9 cellular contexts compared by ENCODE assay signal in genomic region chr20:44326391-44327159, GRCh38. TPM values are rescaled to one million over a fixed set of nuclear protein-coding genes. Genes with fewer than 3 reads are reported as not detected.
DNase-seq lines count a peak whose midpoint lies in the region; ATAC-seq and TF ChIP-seq lines count a peak whose summit lies in the region.
"Had no signal": no experiment of that assay in that cellular context is flagged by ENCODE, and none has a peak within 500 bp of the region (broad histone marks: within the 10 kb centered on the region; RNA-seq: fewer than 3 reads in every experiment).

No MANE protein-coding gene starts in this region.

- no peak overlapping the region for H3K27ac ChIP-seq in ascending aorta
- no peak overlapping the region for H3K27ac ChIP-seq in testis

- H3K4me3 ChIP-seq in ascending aorta (peak overlapping the region; percentile 26 to 44), testis (peak overlapping the region; percentile 31 to 60)

- no peak for TF ChIP-seq POLR2A in testis (IDR thresholded peaks at IDR 0.05)

- peak; percentile 35 for DNase-seq in activated CD4-positive, CD25-positive, alpha-beta regulatory T cell treated with anti-CD3 and anti-CD28 coated beads, Interleukin-2, amount 50 U/mL, for 72 hours
- no peak for DNase-seq in activated CD4-positive, CD25-positive, alpha-beta regulatory T cell (lab: John Stamatoyannopoulos, UW)
- DNase-seq in ascending aorta (ENCODE audit: low spot score in 2 of 2): no peak
- DNase-seq in left kidney (ENCODE audit: low read depth, low spot score): peak; percentile 67
- no peak for DNase-seq in testis
- no peak for DNase-seq in NCI-H524 (lab: John Stamatoyannopoulos, UW)
- no peak for DNase-seq in OCI-M2 (lab: John Stamatoyannopoulos, UW; ENCODE audit: unreplicated experiment)
- DNase-seq: NCI-H1417 had no signal

- H3K36me3 ChIP-seq in ascending aorta (no peaks in the 10 kb centered on the region), testis (ENCODE audit: low read depth, missing control alignments) (no peaks in the 10 kb centered on the region)

- ATAC-seq in GM18868 (IDR thresholded peaks at IDR 0.05; ENCODE audit: unreplicated experiment): no peak

- intact Hi-C loops in ascending aorta (cut with DNase I) (no loop called here), testis (cut with DNase I; ENCODE audit: low total_unique reads) (no loop called here)

- H3K27me3 ChIP-seq in ascending aorta (no peaks in the 10 kb centered on the region), testis (no peaks in the 10 kb centered on the region)

- H3K4me1 ChIP-seq in ascending aorta (no peaks in the 10 kb centered on the region), testis (peaks cover 4% of the 10 kb centered on the region)

- TF ChIP-seq CTCF in ascending aorta (IDR thresholded peaks at IDR 0.05) (no peak), testis (IDR thresholded peaks at IDR 0.05) (no peak)

- WGBS in testis, 2 donors: 22 to 27% methylated on average over 15 to 20 of the region's 50 CpGs

- H3K9me3 ChIP-seq in ascending aorta (no peaks in the 10 kb centered on the region), testis (no peaks in the 10 kb centered on the region)

RNA-seq across cellular contexts. Expression of gene R3HDML, which starts 10.3 kb away (rescaled TPM):
- not detected for total RNA-seq in ascending aorta
- under 1 TPM in 1 of 2 donors, not detected in 1; 0.62 TPM for total RNA-seq in testis
- 0.38 TPM for polyA plus RNA-seq in testis (ENCODE audit: insufficient read depth, low read depth, low replicate concordance)

RNA-seq across cellular contexts. Expression of gene FITM2, which starts 15.6 kb away (rescaled TPM):
- total RNA-seq in ascending aorta (5.3 TPM), testis (10 to 100 TPM; 21.5 to 22.9 TPM)
- polyA plus RNA-seq in testis (ENCODE audit: insufficient read depth, low read depth, low replicate concordance): 11.0 TPM

RNA-seq across cellular contexts. Expression of gene HNF4A, which starts 28.9 kb away (rescaled TPM):
- not detected for total RNA-seq in ascending aorta
- 1 to 10 TPM; 1.2 to 1.4 TPM for total RNA-seq in testis
- 2.5 TPM for polyA plus RNA-seq in testis (ENCODE audit: insufficient read depth, low read depth, low replicate concordance)

Comparison
In these comparisons a context has a peak if more than half of its experiments do, and no peak if none do; other contexts are left out.
1. DNase-seq: peak in activated CD4-positive, CD25-positive, alpha-beta regulatory T cell treated with anti-CD3 and anti-CD28 coated beads, Interleukin-2, amount 50 U/mL, for 72 hours (single experiment) and left kidney (single experiment); none in activated CD4-positive, CD25-positive, alpha-beta regulatory T cell (0 of 4), ascending aorta (0 of 2), testis (single experiment), NCI-H524 (0 of 2) and OCI-M2 (single experiment).